In the genomic region with DNA sequence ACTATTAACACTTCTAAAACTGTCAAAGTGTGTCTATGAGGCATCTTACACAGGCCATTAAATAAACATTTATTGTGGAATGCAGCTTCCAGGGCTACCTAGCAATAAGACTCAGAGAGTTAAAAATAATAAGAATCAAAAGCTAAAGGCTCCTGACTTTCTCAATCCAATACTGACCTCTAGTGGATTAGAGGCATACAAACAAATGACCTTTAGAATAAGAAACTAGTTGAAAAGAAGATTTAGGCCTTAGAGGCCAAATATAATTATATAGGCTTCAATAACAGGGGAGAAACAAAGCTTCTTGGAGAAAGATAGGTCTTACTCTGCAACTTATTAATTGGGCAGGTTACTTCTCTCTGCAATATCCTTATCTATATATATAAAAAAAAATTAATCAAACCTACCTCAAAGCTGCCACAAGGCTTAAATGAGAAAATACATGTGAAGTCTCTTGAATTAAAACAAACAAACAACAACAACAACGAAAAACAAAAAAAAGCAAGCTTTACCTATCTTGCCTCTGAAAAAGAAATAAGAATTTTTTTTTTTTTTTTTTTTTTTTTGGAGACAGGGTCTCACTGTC, we compare ENCODE assay signal across 8 cellular contexts.
DNase-seq lines count a peak whose midpoint lies in the region; ATAC-seq, FAIRE-seq and TF ChIP-seq lines count a peak whose summit lies in the region.

No MANE protein-coding gene starts in this region.

- H3K27ac ChIP-seq in small intestine (ENCODE audit: low read depth in 1 of 2, low read length in 1 of 2): no peak overlapping the region

- no peak overlapping the region for H3K4me3 ChIP-seq in small intestine (ENCODE audit: low read depth in 1 of 2, low read length in 2 of 2)

- no peaks in the 10 kb centered on the region for H3K9me3 ChIP-seq in small intestine (ENCODE audit: control insufficient read depth, low read depth)

- WGBS in small intestine, 3 donors: 42 to 50% (median 42%) methylated on average over 1 of the region's 1 CpG

- no peaks in the 10 kb centered on the region for H3K4me1 ChIP-seq in small intestine (ENCODE audit: control insufficient read depth in 2 of 2, insufficient read depth in 1 of 2, low read depth in 1 of 2, low read length in 1 of 2)

- DNase-seq in NOMO-1 (lab: John Stamatoyannopoulos, UW; ENCODE audit: unreplicated experiment in 2 of 2) (peak; percentile 26 to 65), NOMO-1 treated with dmso at 0.1 percent for 144 hours (lab: John Stamatoyannopoulos, UW; ENCODE audit: unreplicated experiment) (no peak), NAMALWA (ENCODE audit: low spot score) (peak; percentile 67), SW480 (ENCODE audit: low spot score) (peak; percentile 71), globus pallidus (ENCODE audit: low spot score) (peak; percentile 53), small intestine (peak; percentile 61)

- TF ChIP-seq POLR2A in GM18505 (IDR thresholded peaks at IDR 0.05; ENCODE audit: borderline replicate concordance, extremely low read depth, insufficient read depth, insufficient read length): no peak

- no peaks in the 10 kb centered on the region for H3K27me3 ChIP-seq in small intestine (ENCODE audit: control insufficient read depth in 2 of 2, insufficient read depth in 2 of 2, low read length in 2 of 2)

- no peaks in the 10 kb centered on the region for H3K36me3 ChIP-seq in small intestine (ENCODE audit: control insufficient read depth in 2 of 2, insufficient read depth in 2 of 2, low read length in 2 of 2)

- no peak for FAIRE-seq in small intestine (lab: Jason Lieb, UNC)

- no peak for ATAC-seq in GM21619 (IDR thresholded peaks at IDR 0.05; ENCODE audit: unreplicated experiment)
- ATAC-seq in GM18505 (IDR thresholded peaks at IDR 0.05; ENCODE audit: unreplicated experiment): no peak
